1 cellular context compared by ENCODE assay signal in genomic region chr16:23837553-23838308, GRCh38.
TF ChIP-seq lines count a peak whose summit lies in the region.

No MANE protein-coding gene starts in this region.

TF ChIP-seq in GM12878, 131 proteins besides CTCF, POLR2A, EP300 and RAD21 (continued from another document):
- TF ChIP-seq CREM (IDR thresholded peaks at IDR 0.05; ENCODE audit: low read depth) (0 out of 2 replicates have a peak, but pooled peaks have one; percentile 20), RAD51 (IDR thresholded peaks at IDR 0.05) (peak; percentile 86), BHLHE40 (IDR thresholded peaks at IDR 0.05; ENCODE audit: borderline replicate concordance in 1 of 2, low read depth in 2 of 2, low read length in 1 of 2) (peak; percentile 58 to 85; a peak in 3 of 4 replicates), CBFB (IDR thresholded peaks at IDR 0.05; ENCODE audit: low read depth) (no peak), CREB1 (IDR thresholded peaks at IDR 0.05; ENCODE audit: low read depth) (0 out of 2 replicates have a peak, but pooled peaks have one; percentile 15), IKZF2 (IDR thresholded peaks at IDR 0.05) (peak; percentile 43 to 54; a peak in 2 of 4 replicates), TCF3 (IDR thresholded peaks at IDR 0.05; ENCODE audit: borderline replicate concordance, insufficient read depth, low read depth, low read length) (0 out of 2 replicates have a peak, but pooled peaks have one; percentile 10), SMC3 (IDR thresholded peaks at IDR 0.05; ENCODE audit: borderline replicate concordance, low read length) (no peak), MXI1 (IDR thresholded peaks at IDR 0.05; ENCODE audit: low read depth, low read length) (0 out of 2 replicates have a peak, but pooled peaks have one; percentile 35), PML (IDR thresholded peaks at IDR 0.05; ENCODE audit: low read length) (peak; percentile 65; the same call in 1 of the 2 replicates)
- TF ChIP-seq, protein P1, sequence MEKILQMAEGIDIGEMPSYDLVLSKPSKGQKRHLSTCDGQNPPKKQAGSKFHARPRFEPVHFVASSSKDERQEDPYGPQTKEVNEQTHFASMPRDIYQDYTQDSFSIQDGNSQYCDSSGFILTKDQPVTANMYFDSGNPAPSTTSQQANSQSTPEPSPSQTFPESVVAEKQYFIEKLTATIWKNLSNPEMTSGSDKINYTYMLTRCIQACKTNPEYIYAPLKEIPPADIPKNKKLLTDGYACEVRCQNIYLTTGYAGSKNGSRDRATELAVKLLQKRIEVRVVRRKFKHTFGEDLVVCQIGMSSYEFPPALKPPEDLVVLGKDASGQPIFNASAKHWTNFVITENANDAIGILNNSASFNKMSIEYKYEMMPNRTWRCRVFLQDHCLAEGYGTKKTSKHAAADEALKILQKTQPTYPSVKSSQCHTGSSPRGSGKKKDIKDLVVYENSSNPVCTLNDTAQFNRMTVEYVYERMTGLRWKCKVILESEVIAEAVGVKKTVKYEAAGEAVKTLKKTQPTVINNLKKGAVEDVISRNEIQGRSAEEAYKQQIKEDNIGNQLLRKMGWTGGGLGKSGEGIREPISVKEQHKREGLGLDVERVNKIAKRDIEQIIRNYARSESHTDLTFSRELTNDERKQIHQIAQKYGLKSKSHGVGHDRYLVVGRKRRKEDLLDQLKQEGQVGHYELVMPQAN (conservative IDR thresholded peaks at IDR 0.05) = 0 out of 2 replicates have a peak, but pooled peaks have one; percentile 20
